11 cellular contexts compared by ENCODE assay signal in the genomic region with DNA sequence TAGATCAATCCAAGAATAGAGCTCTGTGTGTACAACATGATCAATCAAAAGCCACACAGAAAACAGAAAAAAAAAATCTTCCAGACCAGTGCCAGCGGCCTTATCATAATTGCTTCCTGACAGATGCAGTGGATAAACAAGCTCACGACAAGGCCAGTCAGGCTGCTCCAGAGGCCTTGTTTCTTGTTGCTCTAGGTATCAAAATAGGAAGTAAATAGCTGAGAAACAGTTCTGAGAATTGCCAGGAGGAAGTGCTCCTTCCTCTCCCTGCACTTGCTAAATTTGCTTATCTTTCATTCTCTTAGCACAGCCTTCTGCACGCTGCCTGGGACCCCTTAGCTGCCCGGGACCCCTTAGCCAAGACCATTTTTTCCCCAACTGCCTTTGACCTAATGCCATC.
DNase-seq lines count a peak whose midpoint lies in the region; ATAC-seq and TF ChIP-seq lines count a peak whose summit lies in the region.
"Had no signal": no experiment of that assay in that cellular context is flagged by ENCODE, and none has a peak within 500 bp of the region (broad histone marks: within the 10 kb centered on the region; RNA-seq: fewer than 3 reads in every experiment).

No MANE protein-coding gene starts in this region.

- no peak overlapping the region for H3K4me2 ChIP-seq in osteoblast (ENCODE audit: insufficient read depth, low read length)

- DNase-seq in heart left ventricle (no peak), left ventricle myocardium inferior (no peak), dermis microvascular lymphatic vessel endothelial cell (ENCODE audit: low read depth in 2 of 2) (peak; percentile 69 to 95), NCI-H1048 (lab: John Stamatoyannopoulos, UW) (no peak), osteoblast (ENCODE audit: insufficient read length, low spot score, missing footprints) (no peak), ACHN (no peak)
- DNase-seq: activated T-cell treated with anti-CD3 and anti-CD28 coated beads, Interleukin-2, amount 50 U/mL, for 72 hours had no signal

- no peaks in the 10 kb centered on the region for H3K79me2 ChIP-seq in osteoblast (ENCODE audit: insufficient read depth, low read length)

- no peak for TF ChIP-seq POLR2A in heart left ventricle (IDR thresholded peaks at IDR 0.05)

- no peaks in the 10 kb centered on the region for H4K20me1 ChIP-seq in osteoblast (ENCODE audit: insufficient read depth, low read length)

- no peaks in the 10 kb centered on the region for H3K27me3 ChIP-seq in heart left ventricle
- no peaks in the 10 kb centered on the region for H3K27me3 ChIP-seq in left ventricle myocardium inferior (ENCODE audit: low read depth)
- H3K27me3 ChIP-seq in osteoblast (ENCODE audit: insufficient read depth, low read length): no peaks in the 10 kb centered on the region
- H3K27me3 ChIP-seq: Peyer's patch had no signal

- peak in 3 of 4 donors; percentile 34 to 42 (median 38) for ATAC-seq in heart left ventricle
- peak; percentile 68 for ATAC-seq in HG03469 (IDR thresholded peaks at IDR 0.05; ENCODE audit: unreplicated experiment)
- ATAC-seq in HG03460 (IDR thresholded peaks at IDR 0.05; ENCODE audit: unreplicated experiment): no peak
- ATAC-seq: activated T-cell treated with anti-CD3 and anti-CD28 coated beads, Interleukin-2, amount 50 U/mL, for 72 hours had no signal

- intact Hi-C loops in heart left ventricle (cut with DNase I): no loop called here
- intact Hi-C loops in left ventricle myocardium inferior (cut with micrococcal nuclease): no loop called here

- TF ChIP-seq CTCF in heart left ventricle (IDR thresholded peaks at IDR 0.05) (no peak), left ventricle myocardium inferior (IDR thresholded peaks at IDR 0.05; ENCODE audit: borderline replicate concordance) (no peak), osteoblast (IDR thresholded peaks at IDR 0.05; ENCODE audit: extremely low read depth, low read depth, low read length) (no peak)

- H3K4me3 ChIP-seq in heart left ventricle (no peak overlapping the region), left ventricle myocardium inferior (no peak overlapping the region), osteoblast (ENCODE audit: insufficient read depth, low read length) (no peak overlapping the region)
- H3K4me3 ChIP-seq: Peyer's patch, thoracic aorta had no signal

- 28 to 40% (median 36%) methylated on average over 4 of the region's 4 CpGs for WGBS in heart left ventricle, 4 donors

- H3K9me3 ChIP-seq in heart left ventricle (no peaks in the 10 kb centered on the region), left ventricle myocardium inferior (replicated peaks) (no peaks in the 10 kb centered on the region), osteoblast (ENCODE audit: low read depth, low read length) (no peaks in the 10 kb centered on the region)
- H3K9me3 ChIP-seq: Peyer's patch, thoracic aorta had no signal

- H3K4me1 ChIP-seq in heart left ventricle (peaks cover 0 to 12% (median 0%) of the 10 kb centered on the region in 12 donors), left ventricle myocardium inferior (peaks cover 9% of the 10 kb centered on the region), osteoblast (ENCODE audit: insufficient read depth, low read length) (no peaks in the 10 kb centered on the region)
- H3K4me1 ChIP-seq: Peyer's patch had no signal

- H3K36me3 ChIP-seq in heart left ventricle (no peaks in the 10 kb centered on the region), left ventricle myocardium inferior (no peaks in the 10 kb centered on the region), osteoblast (ENCODE audit: insufficient read depth, low read length) (no peaks in the 10 kb centered on the region)
- H3K36me3 ChIP-seq: Peyer's patch, thoracic aorta had no signal

- no peak overlapping the region for H2AFZ ChIP-seq in osteoblast (ENCODE audit: low read length)

- in situ Hi-C loops in ACHN (cut with HindIII; ENCODE audit: low pct_ligation_motif_present, low pct_unique_long_range_greater_than_20kb, low sequenced_read_pairs): no loop called here

- H3K27ac ChIP-seq in heart left ventricle (peak overlapping the region in 1 of 12 donors; percentile 68), left ventricle myocardium inferior (replicated peaks) (no peak overlapping the region), osteoblast (ENCODE audit: low read depth, low read length) (no peak overlapping the region)
- H3K27ac ChIP-seq: Peyer's patch, thoracic aorta had no signal

Comparison
In these comparisons a context has a peak if more than half of its experiments do, and no peak if none do; other contexts are left out.
1. DNase-seq: peak in dermis microvascular lymphatic vessel endothelial cell (2 of 2); none in heart left ventricle (0 of 5), left ventricle myocardium inferior (single experiment), NCI-H1048 (single experiment), osteoblast (single experiment) and ACHN (single experiment).